ENCODE assay signal across 29 cellular contexts in the genomic region with DNA sequence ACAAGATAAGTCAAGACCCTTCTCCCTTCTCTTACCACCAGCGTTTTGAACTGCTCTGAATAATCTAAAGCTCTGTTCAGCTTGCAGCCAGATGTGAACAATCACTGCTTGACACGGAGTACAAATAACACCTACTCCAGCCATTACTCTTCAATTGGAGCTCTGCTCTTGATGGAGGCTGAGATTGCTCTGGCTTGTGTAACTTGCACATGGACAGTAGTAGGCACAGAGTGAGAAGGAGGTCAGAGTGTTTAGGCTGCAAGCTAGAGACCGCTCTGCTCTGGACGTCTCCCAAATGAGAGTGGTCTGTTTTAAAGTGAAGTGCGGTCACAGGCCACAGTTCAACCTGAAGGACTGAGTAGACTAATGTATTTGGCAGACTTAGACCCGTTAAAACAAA.
DNase-seq lines count a peak whose midpoint lies in the region; ATAC-seq and TF ChIP-seq lines count a peak whose summit lies in the region.
"Had no signal": no experiment of that assay in that cellular context is flagged by ENCODE, and none has a peak within 500 bp of the region (broad histone marks: within the 10 kb centered on the region; RNA-seq: fewer than 3 reads in every experiment).

No MANE protein-coding gene starts in this region.

- H4K5ac ChIP-seq in H9 (ENCODE audit: insufficient read length, low read depth, low read length), result no peak overlapping the region

- no peak overlapping the region for H3K18ac ChIP-seq in H9 (ENCODE audit: insufficient read length, low read depth, low read length)

- H4K91ac ChIP-seq in H9 (ENCODE audit: insufficient read length, low read depth, low read length), result no peak overlapping the region

- ATAC-seq in HG02973 (IDR thresholded peaks at IDR 0.05; ENCODE audit: unreplicated experiment) (no peak), HG03565 (IDR thresholded peaks at IDR 0.05; ENCODE audit: unreplicated experiment) (no peak)
- ATAC-seq: activated naive CD4-positive, alpha-beta T cell treated with anti-CD3 and anti-CD28 coated beads, Interleukin-2, amount 50 U/mL, for 72 hours; foreskin keratinocyte; HCT116; left ventricle myocardium superior; stimulated activated memory B cell treated with anti-CD40 and anti-IgM and Interleukin-4, amounts not matched to agents 10 μg/mL and 1 μg/mL and 100 μg/mL, for 72 hours; WTC11 had no signal

- H2AFZ ChIP-seq in osteoblast (ENCODE audit: low read length) (peak overlapping the region; percentile 17), H9 (ENCODE audit: low read length) (no peak overlapping the region)

- H2BK15ac ChIP-seq in H9 (ENCODE audit: low read depth, low read length), result no peak overlapping the region

- no peak overlapping the region for H3K56ac ChIP-seq in H9 (ENCODE audit: insufficient read length, low read depth, low read length)

- H4K20me1 ChIP-seq in osteoblast (ENCODE audit: insufficient read depth, low read length) (no peaks in the 10 kb centered on the region), H9 (ENCODE audit: control insufficient read depth, insufficient read depth, insufficient read length) (no peaks in the 10 kb centered on the region)

- no peak overlapping the region for H3K4me3 Mint-ChIP-seq in H9
- H3K4me3 Mint-ChIP-seq: activated CD4-positive, alpha-beta T cell treated with anti-CD3 and anti-CD28 coated beads, Interleukin-2, amount 10 ng/mL, durations not matched to agents 24 days and 14 days; CD4-positive, alpha-beta memory T cell; stimulated activated memory B cell treated with anti-CD40 and anti-IgM and Interleukin-4, amounts not matched to agents 10 μg/mL and 1 μg/mL and 100 μg/mL, for 72 hours; WTC11 had no signal

- H3T11ph ChIP-seq in H9 (ENCODE audit: low read length), result no peak overlapping the region

- no peak overlapping the region for H3K9ac ChIP-seq in H9 (ENCODE audit: extremely low read depth, insufficient read length, low read length)

- H2BK20ac ChIP-seq in H9 (ENCODE audit: low read depth, low read length, poor library complexity, severe bottlenecking), result no peak overlapping the region

- no peak overlapping the region for H2BK5ac ChIP-seq in H9 (ENCODE audit: insufficient read length, low read length)

- no peak overlapping the region for H2AK5ac ChIP-seq in H9 (ENCODE audit: insufficient read length, low read length)

- H3K79me2 ChIP-seq in osteoblast (ENCODE audit: insufficient read depth, low read length) (no peaks in the 10 kb centered on the region), H9 (ENCODE audit: insufficient read depth, low read length) (no peaks in the 10 kb centered on the region)

- H3K27ac ChIP-seq in osteoblast (ENCODE audit: low read depth, low read length) (no peak overlapping the region), H9 (ENCODE audit: insufficient read length, low read depth, low read length) (no peak overlapping the region)
- H3K27ac ChIP-seq: epithelial cell of prostate, foreskin keratinocyte, pancreas, SJSA1, skin epidermis, upper lobe of left lung had no signal

- H3K27ac Mint-ChIP-seq in H9, result no peak overlapping the region
- H3K27ac Mint-ChIP-seq: activated CD4-positive, alpha-beta T cell treated with anti-CD3 and anti-CD28 coated beads, Interleukin-2, amount 10 ng/mL, durations not matched to agents 24 days and 14 days; activated naive CD4-positive, alpha-beta T cell treated with anti-CD3 and anti-CD28 coated beads, Interleukin-2, amount 50 U/mL, for 72 hours; CD4-positive, alpha-beta memory T cell; stimulated activated memory B cell treated with anti-CD40 and anti-IgM and Interleukin-4, amounts not matched to agents 10 μg/mL and 1 μg/mL and 100 μg/mL, for 72 hours; WTC11 had no signal

- no peak overlapping the region for H4K8ac ChIP-seq in H9 (replicated peaks; ENCODE audit: insufficient read length, low read depth, low read length)

- H3K9me3 ChIP-seq in osteoblast (ENCODE audit: low read depth, low read length) (no peaks in the 10 kb centered on the region), H9 (ENCODE audit: control insufficient read depth, low read depth, low read length) (no peaks in the 10 kb centered on the region)
- H3K9me3 ChIP-seq: pancreas, SJSA1 had no signal

- no peak overlapping the region for H3K14ac ChIP-seq in H9 (ENCODE audit: insufficient read depth, low read length)

- H3K4me2 ChIP-seq in osteoblast (ENCODE audit: insufficient read depth, low read length) (no peak overlapping the region), H9 (ENCODE audit: insufficient read depth, insufficient read length, low read length) (no peak overlapping the region)

- H3K4me3 ChIP-seq in GM12865 (ENCODE audit: low read depth, low read length) (no peak overlapping the region), fibroblast of villous mesenchyme (ENCODE audit: low read depth, low read length) (no peak overlapping the region), osteoblast (ENCODE audit: insufficient read depth, low read length) (no peak overlapping the region)
- H3K4me3 ChIP-seq: pancreas, SJSA1, skin epidermis, upper lobe of left lung had no signal

- H3K36me3 ChIP-seq in osteoblast (ENCODE audit: insufficient read depth, low read length), result no peaks in the 10 kb centered on the region
- H3K36me3 ChIP-seq: pancreas, SJSA1, upper lobe of left lung had no signal

- H3K4me1 ChIP-seq in osteoblast (ENCODE audit: insufficient read depth, low read length), result no peaks in the 10 kb centered on the region
- no peaks in the 10 kb centered on the region for H3K4me1 ChIP-seq in H9 (ENCODE audit: insufficient read depth, low read length)
- H3K4me1 ChIP-seq: foreskin keratinocyte, pancreas, SJSA1, upper lobe of left lung had no signal

- H2BK120ac ChIP-seq in H9 (ENCODE audit: low read depth, low read length, poor library complexity, severe bottlenecking), result no peak overlapping the region

- no peaks in the 10 kb centered on the region for H3K27me3 Mint-ChIP-seq in H9 (ENCODE audit: low read depth)
- H3K27me3 Mint-ChIP-seq: activated CD4-positive, alpha-beta T cell treated with anti-CD3 and anti-CD28 coated beads, Interleukin-2, amount 10 ng/mL, durations not matched to agents 24 days and 14 days; CD4-positive, alpha-beta memory T cell; stimulated activated memory B cell treated with anti-CD40 and anti-IgM and Interleukin-4, amounts not matched to agents 10 μg/mL and 1 μg/mL and 100 μg/mL, for 72 hours had no signal

- peaks cover 5 to 11% of the 10 kb centered on the region in 2 experiments; a peak in 1 of 4 replicates for H3K4me1 Mint-ChIP-seq in H9
- H3K4me1 Mint-ChIP-seq: activated CD4-positive, alpha-beta T cell treated with anti-CD3 and anti-CD28 coated beads, Interleukin-2, amount 10 ng/mL, durations not matched to agents 24 days and 14 days; CD4-positive, alpha-beta memory T cell; stimulated activated memory B cell treated with anti-CD40 and anti-IgM and Interleukin-4, amounts not matched to agents 10 μg/mL and 1 μg/mL and 100 μg/mL, for 72 hours had no signal

- TF ChIP-seq CTCF in GM12865 (IDR thresholded peaks at IDR 0.05; ENCODE audit: insufficient read depth, low read depth, low read length, missing control alignments) (no peak), fibroblast of villous mesenchyme (IDR thresholded peaks at IDR 0.05; ENCODE audit: insufficient read depth, low read depth, low read length) (no peak), osteoblast (IDR thresholded peaks at IDR 0.05; ENCODE audit: extremely low read depth, low read depth, low read length) (no peak), H9 (conservative IDR thresholded peaks at IDR 0.05) (no peak)

- H3K27me3 ChIP-seq in osteoblast (ENCODE audit: insufficient read depth, low read length) (no peaks in the 10 kb centered on the region), H9 (ENCODE audit: insufficient read depth, low read length) (no peaks in the 10 kb centered on the region)
- H3K27me3 ChIP-seq: foreskin keratinocyte, pancreas, SJSA1, upper lobe of left lung had no signal

- WGBS in H9 (ENCODE audit: extremely low coverage, insufficient read length, low lambda C conversion rate), result no CpG with 5 or more reads among the region's 6 CpGs

- no peak overlapping the region for H2BK12ac ChIP-seq in H9 (ENCODE audit: insufficient read length, low read depth, low read length)

- H3K23ac ChIP-seq in H9 (ENCODE audit: insufficient read length, low read depth, low read length), result no peak overlapping the region

- peaks cover 4 to 15% (median 5%) of the 10 kb centered on the region in 3 experiments for H3K36me3 Mint-ChIP-seq in H9 (ENCODE audit: insufficient read depth in 1 of 3, low read depth in 3 of 3)
- H3K36me3 Mint-ChIP-seq: activated naive CD4-positive, alpha-beta T cell treated with anti-CD3 and anti-CD28 coated beads, Interleukin-2, amount 50 U/mL, for 72 hours; CD4-positive, alpha-beta memory T cell; stimulated activated memory B cell treated with anti-CD40 and anti-IgM and Interleukin-4, amounts not matched to agents 10 μg/mL and 1 μg/mL and 100 μg/mL, for 72 hours had no signal

- H3K4ac ChIP-seq in H9 (ENCODE audit: low read depth, low read length), result no peak overlapping the region

- H3K79me1 ChIP-seq in H9 (ENCODE audit: insufficient read depth, low read depth, low read length, poor library complexity, severe bottlenecking), result no peaks in the 10 kb centered on the region

- H3K23me2 ChIP-seq in H9 (ENCODE audit: insufficient read length, low read depth, low read length, poor library complexity, severe bottlenecking), result no peaks in the 10 kb centered on the region

- DNase-seq in GM12865 (ENCODE audit: low read depth) (peak; percentile 21), amniotic epithelial cell (ENCODE audit: low read depth) (peak; percentile 13), fibroblast of villous mesenchyme (ENCODE audit: low read depth) (peak; percentile 71), osteoblast (ENCODE audit: insufficient read length, low spot score, missing footprints) (peak; percentile 49), H9 (no peak), KG1 (lab: John Stamatoyannopoulos, UW) (no peak)
- DNase-seq: activated CD4-positive, alpha-beta T cell treated with anti-CD3 and anti-CD28 coated beads, Interleukin-2, amount 10 ng/mL, durations not matched to agents 24 days and 14 days; activated effector memory CD4-positive, alpha-beta T cell treated with Interleukin-2 at 50 U/mL for 16 hours; activated T-cell treated with anti-CD3 and anti-CD28 coated beads, Interleukin-2, amount 50 U/mL, for 1 hour; CD4-positive, alpha-beta memory T cell; effector CD4-positive, alpha-beta T cell; foreskin keratinocyte; head of caudate nucleus; islet precursor cell; left ventricle myocardium superior; NCI-H1048; NCI-H510A; pancreas; RPMI8226; upper lobe of left lung had no signal

- peaks cover 14% of the 10 kb centered on the region in 2 experiments for H3K9me3 Mint-ChIP-seq in H9

Comparison
In these comparisons a context has a peak if more than half of its experiments do, and no peak if none do; other contexts are left out.
1. DNase-seq: peak in GM12865 (single experiment), amniotic epithelial cell (single experiment), fibroblast of villous mesenchyme (single experiment) and osteoblast (single experiment); none in H9 (single experiment) and KG1 (single experiment).